In the genomic region with DNA sequence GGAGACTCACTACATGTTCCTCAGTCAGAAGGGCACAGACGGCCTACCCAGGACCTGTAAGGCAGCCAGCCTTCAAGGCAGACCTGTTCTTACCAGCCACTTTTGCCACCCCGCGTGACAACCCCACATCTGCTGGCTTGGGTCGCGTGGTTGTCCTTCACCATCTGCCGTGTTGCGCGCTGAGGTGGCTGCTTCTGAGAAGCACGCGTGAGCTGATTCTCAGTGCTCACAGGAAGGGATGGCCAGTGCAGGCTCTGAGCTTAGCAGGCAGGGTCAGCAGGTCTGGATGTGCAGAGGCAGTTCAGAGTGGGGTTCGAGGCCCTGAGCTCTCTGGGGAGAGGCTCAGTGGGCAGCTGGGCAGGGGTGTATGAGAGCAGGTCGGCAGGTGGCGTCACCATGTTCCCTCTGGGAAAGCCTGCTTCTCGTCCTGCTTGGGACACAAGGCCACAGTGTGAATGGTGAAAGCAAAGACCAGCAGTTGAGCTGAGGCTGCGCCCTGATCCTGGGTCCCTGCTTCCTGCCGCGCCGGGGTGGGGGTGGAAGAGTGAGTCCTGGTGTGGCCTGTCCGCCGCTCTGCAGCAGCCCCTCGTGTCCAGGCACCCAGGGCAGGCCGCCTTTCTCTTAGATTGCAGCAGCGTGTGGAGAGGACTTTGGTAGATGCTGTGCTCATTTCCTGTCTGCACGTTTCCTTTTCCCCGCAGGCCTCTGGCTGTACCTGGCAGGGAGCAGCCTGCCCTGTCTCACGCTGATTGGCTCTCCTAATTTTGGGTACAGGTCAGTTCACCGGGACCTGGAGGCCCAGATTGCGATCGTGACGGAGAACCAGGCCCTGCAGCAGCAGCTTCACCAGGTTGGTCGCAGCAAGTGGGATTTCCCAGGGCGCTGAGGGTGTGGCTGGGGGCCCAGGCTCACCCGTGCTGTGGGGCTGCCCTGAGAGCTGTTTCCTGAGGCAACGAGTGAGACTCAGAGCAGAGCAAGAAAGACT, we compare ENCODE assay signal across 1 cellular context.
TF ChIP-seq lines count a peak whose summit lies in the region.

No MANE protein-coding gene starts in this region.

TF ChIP-seq in liver, 16 proteins besides CTCF, POLR2A, EP300 and RAD21 (continued from another document):
- TF ChIP-seq, protein P1, sequence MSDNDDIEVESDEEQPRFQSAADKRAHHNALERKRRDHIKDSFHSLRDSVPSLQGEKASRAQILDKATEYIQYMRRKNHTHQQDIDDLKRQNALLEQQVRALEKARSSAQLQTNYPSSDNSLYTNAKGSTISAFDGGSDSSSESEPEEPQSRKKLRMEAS (IDR thresholded peaks at IDR 0.05), result no peak
- TF ChIP-seq EGR1 (IDR thresholded peaks at IDR 0.05; ENCODE audit: low read depth in 2 of 2), result no peak
- no peak for TF ChIP-seq RXRA (IDR thresholded peaks at IDR 0.05)
- TF ChIP-seq YY1 (IDR thresholded peaks at IDR 0.05), result no peak
- TF ChIP-seq NR2F2 (IDR thresholded peaks at IDR 0.05), result no peak
- no peak for TF ChIP-seq HNF4A (conservative IDR thresholded peaks at IDR 0.05)
- no peak for TF ChIP-seq SP1 (IDR thresholded peaks at IDR 0.05)
- no peak for TF ChIP-seq GABPA (IDR thresholded peaks at IDR 0.05 in 1 of 2, conservative IDR thresholded peaks at IDR 0.05 in 1 of 2)
- TF ChIP-seq, protein P2, sequence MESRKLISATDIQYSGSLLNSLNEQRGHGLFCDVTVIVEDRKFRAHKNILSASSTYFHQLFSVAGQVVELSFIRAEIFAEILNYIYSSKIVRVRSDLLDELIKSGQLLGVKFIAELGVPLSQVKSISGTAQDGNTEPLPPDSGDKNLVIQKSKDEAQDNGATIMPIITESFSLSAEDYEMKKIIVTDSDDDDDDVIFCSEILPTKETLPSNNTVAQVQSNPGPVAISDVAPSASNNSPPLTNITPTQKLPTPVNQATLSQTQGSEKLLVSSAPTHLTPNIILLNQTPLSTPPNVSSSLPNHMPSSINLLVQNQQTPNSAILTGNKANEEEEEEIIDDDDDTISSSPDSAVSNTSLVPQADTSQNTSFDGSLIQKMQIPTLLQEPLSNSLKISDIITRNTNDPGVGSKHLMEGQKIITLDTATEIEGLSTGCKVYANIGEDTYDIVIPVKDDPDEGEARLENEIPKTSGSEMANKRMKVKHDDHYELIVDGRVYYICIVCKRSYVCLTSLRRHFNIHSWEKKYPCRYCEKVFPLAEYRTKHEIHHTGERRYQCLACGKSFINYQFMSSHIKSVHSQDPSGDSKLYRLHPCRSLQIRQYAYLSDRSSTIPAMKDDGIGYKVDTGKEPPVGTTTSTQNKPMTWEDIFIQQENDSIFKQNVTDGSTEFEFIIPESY (IDR thresholded peaks at IDR 0.05), result no peak
- TF ChIP-seq JUND (IDR thresholded peaks at IDR 0.05), result no peak
- TF ChIP-seq FOXA2 (IDR thresholded peaks at IDR 0.05), result no peak
- TF ChIP-seq FOXA1 (IDR thresholded peaks at IDR 0.05), result no peak
TF ChIP-seq in liver: peak in this region for 0.
